1 cellular context compared by ENCODE assay signal in the genomic region with DNA sequence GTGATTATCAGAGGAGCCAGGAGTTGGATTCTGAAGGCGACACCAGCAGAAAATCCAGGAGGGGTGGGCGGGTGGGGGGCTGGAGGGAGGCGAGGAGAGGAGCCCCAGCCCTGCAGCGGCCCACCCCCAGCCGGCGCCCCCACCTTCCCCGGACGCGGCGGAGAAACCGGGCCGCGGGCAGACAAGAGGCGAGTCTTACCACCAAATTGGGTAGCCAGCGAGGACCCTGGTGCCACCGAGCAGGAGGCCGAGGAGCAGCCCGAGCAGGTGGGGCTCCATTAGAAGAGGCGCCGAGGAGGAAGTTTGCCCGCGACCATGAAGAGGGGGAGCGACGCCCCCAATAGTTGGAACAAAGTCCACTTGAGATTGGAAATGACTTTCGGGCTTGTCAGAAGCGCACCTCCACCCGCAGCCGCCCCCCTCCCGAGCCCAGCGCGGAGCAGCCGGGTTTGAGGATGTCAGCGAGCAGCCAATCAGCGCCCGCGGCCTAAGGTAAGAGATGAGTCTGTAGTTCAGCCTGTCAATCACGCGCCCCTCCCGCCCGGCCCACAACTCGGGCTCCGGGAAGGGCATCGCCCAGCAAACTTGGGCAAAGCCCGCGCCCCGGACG.
TF ChIP-seq lines count a peak whose summit lies in the region.

A gene with protein sequence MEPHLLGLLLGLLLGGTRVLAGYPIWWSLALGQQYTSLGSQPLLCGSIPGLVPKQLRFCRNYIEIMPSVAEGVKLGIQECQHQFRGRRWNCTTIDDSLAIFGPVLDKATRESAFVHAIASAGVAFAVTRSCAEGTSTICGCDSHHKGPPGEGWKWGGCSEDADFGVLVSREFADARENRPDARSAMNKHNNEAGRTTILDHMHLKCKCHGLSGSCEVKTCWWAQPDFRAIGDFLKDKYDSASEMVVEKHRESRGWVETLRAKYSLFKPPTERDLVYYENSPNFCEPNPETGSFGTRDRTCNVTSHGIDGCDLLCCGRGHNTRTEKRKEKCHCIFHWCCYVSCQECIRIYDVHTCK (minus strand): TSS at position 374 of the 610 bp plus-strand sequence. CDS start 95 bp downstream, at position 279.

TF ChIP-seq in HepG2, 621 proteins besides CTCF, POLR2A, EP300 and RAD21 (continued from another document):
- TF ChIP-seq, protein P1, sequence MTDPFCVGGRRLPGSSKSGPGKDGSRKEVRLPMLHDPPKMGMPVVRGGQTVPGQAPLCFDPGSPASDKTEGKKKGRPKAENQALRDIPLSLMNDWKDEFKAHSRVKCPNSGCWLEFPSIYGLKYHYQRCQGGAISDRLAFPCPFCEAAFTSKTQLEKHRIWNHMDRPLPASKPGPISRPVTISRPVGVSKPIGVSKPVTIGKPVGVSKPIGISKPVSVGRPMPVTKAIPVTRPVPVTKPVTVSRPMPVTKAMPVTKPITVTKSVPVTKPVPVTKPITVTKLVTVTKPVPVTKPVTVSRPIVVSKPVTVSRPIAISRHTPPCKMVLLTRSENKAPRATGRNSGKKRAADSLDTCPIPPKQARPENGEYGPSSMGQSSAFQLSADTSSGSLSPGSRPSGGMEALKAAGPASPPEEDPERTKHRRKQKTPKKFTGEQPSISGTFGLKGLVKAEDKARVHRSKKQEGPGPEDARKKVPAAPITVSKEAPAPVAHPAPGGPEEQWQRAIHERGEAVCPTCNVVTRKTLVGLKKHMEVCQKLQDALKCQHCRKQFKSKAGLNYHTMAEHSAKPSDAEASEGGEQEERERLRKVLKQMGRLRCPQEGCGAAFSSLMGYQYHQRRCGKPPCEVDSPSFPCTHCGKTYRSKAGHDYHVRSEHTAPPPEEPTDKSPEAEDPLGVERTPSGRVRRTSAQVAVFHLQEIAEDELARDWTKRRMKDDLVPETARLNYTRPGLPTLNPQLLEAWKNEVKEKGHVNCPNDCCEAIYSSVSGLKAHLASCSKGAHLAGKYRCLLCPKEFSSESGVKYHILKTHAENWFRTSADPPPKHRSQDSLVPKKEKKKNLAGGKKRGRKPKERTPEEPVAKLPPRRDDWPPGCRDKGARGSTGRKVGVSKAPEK (CRISPR knock-in tag; IDR thresholded peaks at IDR 0.05; ENCODE audit: borderline replicate concordance) = no peak
- no peak for TF ChIP-seq FIP1L1 (IDR thresholded peaks at IDR 0.05; ENCODE audit: borderline replicate concordance, insufficient read depth, low read depth, low read length)
- TF ChIP-seq ZFP37 (CRISPR knock-in tag; IDR thresholded peaks at IDR 0.05; ENCODE audit: borderline replicate concordance) = 0 out of 2 replicates have a peak, but pooled peaks have one; percentile 4
- no peak for TF ChIP-seq ZSCAN31 (CRISPR knock-in tag; IDR thresholded peaks at IDR 0.05; ENCODE audit: low read depth)
- TF ChIP-seq SRSF1 (optimal IDR thresholded peaks at IDR 0.05; ENCODE audit: low read depth, low read length) = peak; percentile 5
- TF ChIP-seq, protein P2, sequence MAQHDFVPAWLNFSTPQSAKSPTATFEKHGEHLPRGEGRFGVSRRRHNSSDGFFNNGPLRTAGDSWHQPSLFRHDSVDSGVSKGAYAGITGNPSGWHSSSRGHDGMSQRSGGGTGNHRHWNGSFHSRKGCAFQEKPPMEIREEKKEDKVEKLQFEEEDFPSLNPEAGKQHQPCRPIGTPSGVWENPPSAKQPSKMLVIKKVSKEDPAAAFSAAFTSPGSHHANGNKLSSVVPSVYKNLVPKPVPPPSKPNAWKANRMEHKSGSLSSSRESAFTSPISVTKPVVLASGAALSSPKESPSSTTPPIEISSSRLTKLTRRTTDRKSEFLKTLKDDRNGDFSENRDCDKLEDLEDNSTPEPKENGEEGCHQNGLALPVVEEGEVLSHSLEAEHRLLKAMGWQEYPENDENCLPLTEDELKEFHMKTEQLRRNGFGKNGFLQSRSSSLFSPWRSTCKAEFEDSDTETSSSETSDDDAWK (CRISPR knock-in tag; IDR thresholded peaks at IDR 0.05) = no peak
- TF ChIP-seq, protein P3, sequence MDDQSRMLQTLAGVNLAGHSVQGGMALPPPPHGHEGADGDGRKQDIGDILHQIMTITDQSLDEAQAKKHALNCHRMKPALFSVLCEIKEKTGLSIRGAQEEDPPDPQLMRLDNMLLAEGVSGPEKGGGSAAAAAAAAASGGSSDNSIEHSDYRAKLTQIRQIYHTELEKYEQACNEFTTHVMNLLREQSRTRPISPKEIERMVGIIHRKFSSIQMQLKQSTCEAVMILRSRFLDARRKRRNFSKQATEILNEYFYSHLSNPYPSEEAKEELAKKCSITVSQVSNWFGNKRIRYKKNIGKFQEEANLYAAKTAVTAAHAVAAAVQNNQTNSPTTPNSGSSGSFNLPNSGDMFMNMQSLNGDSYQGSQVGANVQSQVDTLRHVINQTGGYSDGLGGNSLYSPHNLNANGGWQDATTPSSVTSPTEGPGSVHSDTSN (CRISPR knock-in tag; IDR thresholded peaks at IDR 0.05; ENCODE audit: borderline replicate concordance) = 0 out of 2 replicates have a peak, but pooled peaks have one; percentile 52
- TF ChIP-seq ZNF282 (IDR thresholded peaks at IDR 0.05; ENCODE audit: partially characterized antibody) = no peak
- no peak for TF ChIP-seq ZNF546 (CRISPR knock-in tag; conservative IDR thresholded peaks at IDR 0.05)
- TF ChIP-seq ZBTB7B (CRISPR knock-in tag; IDR thresholded peaks at IDR 0.05) = 0 out of 2 replicates have a peak, but pooled peaks have one; percentile 28
- TF ChIP-seq ISL2 (CRISPR knock-in tag; IDR thresholded peaks at IDR 0.05) = 0 out of 2 replicates have a peak, but pooled peaks have one; percentile 26
- TF ChIP-seq NRL (CRISPR knock-in tag; IDR thresholded peaks at IDR 0.05; ENCODE audit: borderline replicate concordance) = no peak
- TF ChIP-seq THAP11 (CRISPR knock-in tag; IDR thresholded peaks at IDR 0.05) = no peak
- no peak for TF ChIP-seq ZNF329 (CRISPR knock-in tag; IDR thresholded peaks at IDR 0.05; ENCODE audit: low read depth)
- TF ChIP-seq MEIS2 (CRISPR knock-in tag; IDR thresholded peaks at IDR 0.05) = peak; percentile 79; the same call in 1 of the 2 replicates
- no peak for TF ChIP-seq SIX1 (CRISPR knock-in tag; IDR thresholded peaks at IDR 0.05; ENCODE audit: borderline replicate concordance)
- no peak for TF ChIP-seq AGO1 (IDR thresholded peaks at IDR 0.05; ENCODE audit: low read depth, low read length, poor library complexity, severe bottlenecking)
- no peak for TF ChIP-seq ZNF781 (CRISPR knock-in tag; IDR thresholded peaks at IDR 0.05; ENCODE audit: borderline replicate concordance, not compliant biosample characterization)
- TF ChIP-seq CCAR2 (optimal IDR thresholded peaks at IDR 0.05; ENCODE audit: low read depth, low read length) = no peak
- no peak for TF ChIP-seq AGO2 (optimal IDR thresholded peaks at IDR 0.05; ENCODE audit: low read depth, low read length)
- TF ChIP-seq NFYC (CRISPR knock-in tag; IDR thresholded peaks at IDR 0.05) = peak; percentile 69
- TF ChIP-seq, protein P4, sequence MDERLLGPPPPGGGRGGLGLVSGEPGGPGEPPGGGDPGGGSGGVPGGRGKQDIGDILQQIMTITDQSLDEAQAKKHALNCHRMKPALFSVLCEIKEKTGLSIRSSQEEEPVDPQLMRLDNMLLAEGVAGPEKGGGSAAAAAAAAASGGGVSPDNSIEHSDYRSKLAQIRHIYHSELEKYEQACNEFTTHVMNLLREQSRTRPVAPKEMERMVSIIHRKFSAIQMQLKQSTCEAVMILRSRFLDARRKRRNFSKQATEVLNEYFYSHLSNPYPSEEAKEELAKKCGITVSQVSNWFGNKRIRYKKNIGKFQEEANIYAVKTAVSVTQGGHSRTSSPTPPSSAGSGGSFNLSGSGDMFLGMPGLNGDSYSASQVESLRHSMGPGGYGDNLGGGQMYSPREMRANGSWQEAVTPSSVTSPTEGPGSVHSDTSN (CRISPR knock-in tag; IDR thresholded peaks at IDR 0.05) = peak; percentile 84
- TF ChIP-seq ERF (CRISPR knock-in tag; IDR thresholded peaks at IDR 0.05) = no peak
- no peak for TF ChIP-seq SP2 (CRISPR knock-in tag; IDR thresholded peaks at IDR 0.05)
- TF ChIP-seq, protein P5, sequence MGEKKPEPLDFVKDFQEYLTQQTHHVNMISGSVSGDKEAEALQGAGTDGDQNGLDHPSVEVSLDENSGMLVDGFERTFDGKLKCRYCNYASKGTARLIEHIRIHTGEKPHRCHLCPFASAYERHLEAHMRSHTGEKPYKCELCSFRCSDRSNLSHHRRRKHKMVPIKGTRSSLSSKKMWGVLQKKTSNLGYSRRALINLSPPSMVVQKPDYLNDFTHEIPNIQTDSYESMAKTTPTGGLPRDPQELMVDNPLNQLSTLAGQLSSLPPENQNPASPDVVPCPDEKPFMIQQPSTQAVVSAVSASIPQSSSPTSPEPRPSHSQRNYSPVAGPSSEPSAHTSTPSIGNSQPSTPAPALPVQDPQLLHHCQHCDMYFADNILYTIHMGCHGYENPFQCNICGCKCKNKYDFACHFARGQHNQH (CRISPR knock-in tag; IDR thresholded peaks at IDR 0.05) = no peak
- no peak for TF ChIP-seq FLYWCH1 (CRISPR knock-in tag; IDR thresholded peaks at IDR 0.05)
- TF ChIP-seq ZNF33B (CRISPR knock-in tag; IDR thresholded peaks at IDR 0.05) = no peak
- TF ChIP-seq, protein P6, sequence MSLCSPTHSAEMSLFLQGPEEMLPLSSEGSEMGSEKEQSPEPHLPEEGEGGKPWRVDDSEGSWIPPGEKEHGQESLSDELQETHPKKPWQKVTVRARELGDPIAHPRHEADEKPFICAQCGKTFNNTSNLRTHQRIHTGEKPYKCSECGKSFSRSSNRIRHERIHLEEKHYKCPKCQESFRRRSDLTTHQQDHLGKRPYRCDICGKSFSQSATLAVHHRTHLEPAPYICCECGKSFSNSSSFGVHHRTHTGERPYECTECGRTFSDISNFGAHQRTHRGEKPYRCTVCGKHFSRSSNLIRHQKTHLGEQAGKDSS (CRISPR knock-in tag; IDR thresholded peaks at IDR 0.05; ENCODE audit: borderline replicate concordance, low read depth) = no peak
- TF ChIP-seq RFXAP (CRISPR knock-in tag; IDR thresholded peaks at IDR 0.05; ENCODE audit: borderline replicate concordance) = no peak
- no peak for TF ChIP-seq ZNF678 (CRISPR knock-in tag; IDR thresholded peaks at IDR 0.05)
- 0 out of 2 replicates have a peak, but pooled peaks have one; percentile 1 for TF ChIP-seq HDAC2 (CRISPR knock-in tag; IDR thresholded peaks at IDR 0.05)
